ENCODE assay signal across 21 cellular contexts in the genomic region with DNA sequence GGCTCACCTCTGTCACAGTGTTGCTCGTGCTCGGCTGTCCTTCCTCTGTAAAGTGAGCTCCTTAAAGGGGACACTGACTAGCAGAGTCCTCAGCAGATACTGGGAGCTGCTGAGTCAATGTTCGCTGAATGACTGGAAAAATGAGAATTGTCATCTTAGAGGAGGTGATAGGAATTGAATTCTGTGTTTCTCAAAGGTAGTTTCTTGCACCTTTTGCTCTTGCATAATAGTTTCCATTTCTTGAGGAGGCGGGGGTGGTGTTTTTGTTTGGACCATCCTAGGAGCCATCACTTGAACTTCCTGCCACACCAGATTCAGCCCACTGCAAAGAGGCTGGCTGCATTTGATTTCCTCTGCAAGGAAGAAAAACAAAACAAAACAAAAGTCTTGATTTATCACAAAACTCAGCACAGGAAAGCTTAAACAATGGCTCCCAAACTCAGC. TPM values are rescaled to one million over a fixed set of nuclear protein-coding genes. Genes with fewer than 3 reads are reported as not detected.
DNase-seq lines count a peak whose midpoint lies in the region; ATAC-seq and TF ChIP-seq lines count a peak whose summit lies in the region.
"Had no signal": no experiment of that assay in that cellular context is flagged by ENCODE, and none has a peak within 500 bp of the region (broad histone marks: within the 10 kb centered on the region; RNA-seq: fewer than 3 reads in every experiment).

No MANE protein-coding gene starts in this region.

- peak; percentile 44 to 62 for ATAC-seq in activated T-cell treated with anti-CD3 and anti-CD28 coated beads, Interleukin-2, amount 50 U/mL, for 72 hours (replicated peaks in 1 of 2)
- ATAC-seq in DND-41 (ENCODE audit: insufficient read depth, low read depth), result 0 out of 3 replicates have a peak, but pooled peaks have one; percentile 39
- peak; percentile 47 to 95 for ATAC-seq in activated naive CD4-positive, alpha-beta T cell treated with anti-CD3 and anti-CD28 coated beads, Interleukin-2, amount 50 U/mL, for 72 hours
- no peak for ATAC-seq in HG02642 (IDR thresholded peaks at IDR 0.05; ENCODE audit: poor library complexity, unreplicated experiment)
- no peak for ATAC-seq in GM18517 (IDR thresholded peaks at IDR 0.05; ENCODE audit: unreplicated experiment)
- ATAC-seq: foreskin keratinocyte had no signal

- H3K9me3 Mint-ChIP-seq in activated T-cell treated with anti-CD3 and anti-CD28 coated beads, Interleukin-2, amount 50 U/mL, for 72 hours, result peaks cover 3 to 4% of the 10 kb centered on the region in 2 donors
- peaks cover 0 to 7% of the 10 kb centered on the region in 2 donors for H3K9me3 Mint-ChIP-seq in activated naive CD4-positive, alpha-beta T cell treated with anti-CD3 and anti-CD28 coated beads, Interleukin-2, amount 50 U/mL, for 72 hours
- no peaks in the 10 kb centered on the region for H3K9me3 Mint-ChIP-seq in nephron progenitor cell
- H3K9me3 Mint-ChIP-seq: activated B cell treated with CpG ODN at 0.5 μM for 24 hours, memory B cell had no signal

- no peak for DNase-seq in activated T-cell treated with anti-CD3 and anti-CD28 coated beads, Interleukin-2, amount 50 U/mL, for 72 hours
- no peak for DNase-seq in activated T-cell treated with anti-CD3 and anti-CD28 coated beads, Interleukin-2, amount 50 U/mL, for 48 hours
- DNase-seq in DND-41 (no peak), nephron progenitor cell (no peak), NCI-H2107 treated with DMSO at 0.1 percent for 48 hours (lab: John Stamatoyannopoulos, UW; ENCODE audit: unreplicated experiment) (no peak)
- no peak for DNase-seq in activated naive CD4-positive, alpha-beta T cell treated with anti-CD3 and anti-CD28 coated beads, Interleukin-2, amount 50 U/mL, for 72 hours (ENCODE audit: low spot score in 2 of 2)
- DNase-seq: activated B cell treated with CpG ODN at 0.5 μM for 24 hours; foreskin keratinocyte; naive B cell; NCI-H2029 treated with DMSO at 0.1 percent for 48 hours; NCI-H510A; NK-92 treated with Interleukin-12 subunit alpha and Interleukin-12 subunit beta, amount 100 ng/mL, for 24 hours; Peyer's patch; stimulated activated CD8-positive, alpha-beta memory T cell treated with anti-CD3 and anti-CD28 coated beads, Interleukin-4, amount 100 ng/mL, for 48 hours; T-helper 9 cell had no signal

- H3K27ac ChIP-seq in DND-41 (ENCODE audit: low read length), result peak overlapping the region; percentile 58
- H3K27ac ChIP-seq: foreskin keratinocyte, KMS-11, Peyer's patch had no signal

- no peak overlapping the region for H3K4me2 ChIP-seq in DND-41 (ENCODE audit: insufficient read depth, low read length)
- H3K4me2 ChIP-seq: KMS-11 had no signal

- H3K27me3 ChIP-seq in DND-41 (ENCODE audit: insufficient read depth, low read length, poor library complexity), result no peaks in the 10 kb centered on the region
- H3K27me3 ChIP-seq: foreskin keratinocyte, Peyer's patch had no signal

- H3K9me3 ChIP-seq in DND-41 (ENCODE audit: insufficient read depth, low read length, severe bottlenecking), result no peaks in the 10 kb centered on the region
- H3K9me3 ChIP-seq: Peyer's patch had no signal

- H2AFZ ChIP-seq in DND-41 (ENCODE audit: low read depth, low read length), result peak overlapping the region; percentile 40

- no peaks in the 10 kb centered on the region for H4K20me1 ChIP-seq in DND-41 (ENCODE audit: insufficient read depth, low read length)

- H3K27ac Mint-ChIP-seq in activated T-cell treated with anti-CD3 and anti-CD28 coated beads, Interleukin-2, amount 50 U/mL, for 72 hours, result no peak overlapping the region
- H3K27ac Mint-ChIP-seq in activated naive CD4-positive, alpha-beta T cell treated with anti-CD3 and anti-CD28 coated beads, Interleukin-2, amount 50 U/mL, for 72 hours, result peak overlapping the region in 1 of 2 donors; percentile 57
- peak overlapping the region; percentile 45 for H3K27ac Mint-ChIP-seq in nephron progenitor cell
- H3K27ac Mint-ChIP-seq: activated B cell treated with CpG ODN at 0.5 μM for 24 hours, memory B cell had no signal

- peaks cover 11% of the 10 kb centered on the region for H3K4me1 ChIP-seq in DND-41 (ENCODE audit: insufficient read depth, low read length)
- H3K4me1 ChIP-seq: foreskin keratinocyte, Peyer's patch had no signal

- H3K4me3 Mint-ChIP-seq in activated T-cell treated with anti-CD3 and anti-CD28 coated beads, Interleukin-2, amount 50 U/mL, for 72 hours, result peak overlapping the region in 1 of 2 donors; percentile 11
- H3K4me3 Mint-ChIP-seq in nephron progenitor cell, result no peak overlapping the region
- H3K4me3 Mint-ChIP-seq: activated B cell treated with CpG ODN at 0.5 μM for 24 hours, memory B cell, naive B cell had no signal

- H3K27me3 Mint-ChIP-seq in activated T-cell treated with anti-CD3 and anti-CD28 coated beads, Interleukin-2, amount 50 U/mL, for 72 hours (ENCODE audit: low read depth), result no peaks in the 10 kb centered on the region
- peaks cover 14% of the 10 kb centered on the region for H3K27me3 Mint-ChIP-seq in nephron progenitor cell (ENCODE audit: low read depth, poor library complexity)

- no peaks in the 10 kb centered on the region for H3K36me3 ChIP-seq in DND-41 (ENCODE audit: insufficient read depth, low read length)
- H3K36me3 ChIP-seq: Peyer's patch had no signal

- no peak overlapping the region for H3K9ac ChIP-seq in DND-41 (ENCODE audit: low read depth, low read length)
- H3K9ac ChIP-seq: KMS-11 had no signal

- H3K79me2 ChIP-seq in DND-41 (ENCODE audit: insufficient read depth, low read length), result no peaks in the 10 kb centered on the region

- no peak overlapping the region for H3K4me3 ChIP-seq in DND-41 (ENCODE audit: low read depth in 1 of 2, low read length in 2 of 2)
- H3K4me3 ChIP-seq: Peyer's patch, skin epidermis had no signal

- no peak for TF ChIP-seq CTCF in DND-41 (IDR thresholded peaks at IDR 0.05; ENCODE audit: borderline replicate concordance, extremely low read depth, low read length, poor library complexity, severe bottlenecking)
- no peak for TF ChIP-seq CTCF in nephron progenitor cell (IDR thresholded peaks at IDR 0.05)

- no peaks in the 10 kb centered on the region for H3K36me3 Mint-ChIP-seq in activated T-cell treated with anti-CD3 and anti-CD28 coated beads, Interleukin-2, amount 50 U/mL, for 72 hours (ENCODE audit: insufficient read depth in 2 of 2)
- H3K36me3 Mint-ChIP-seq in activated naive CD4-positive, alpha-beta T cell treated with anti-CD3 and anti-CD28 coated beads, Interleukin-2, amount 50 U/mL, for 72 hours, result peaks cover 0 to 5% of the 10 kb centered on the region in 2 donors
- H3K36me3 Mint-ChIP-seq in nephron progenitor cell (ENCODE audit: low read depth), result no peaks in the 10 kb centered on the region
- H3K36me3 Mint-ChIP-seq: memory B cell, naive B cell had no signal

- H3K4me1 Mint-ChIP-seq in activated T-cell treated with anti-CD3 and anti-CD28 coated beads, Interleukin-2, amount 50 U/mL, for 72 hours (ENCODE audit: low read depth), result peaks cover 18% of the 10 kb centered on the region
- no peaks in the 10 kb centered on the region for H3K4me1 Mint-ChIP-seq in nephron progenitor cell
- H3K4me1 Mint-ChIP-seq: activated B cell treated with CpG ODN at 0.5 μM for 24 hours had no signal

RNA-seq across cellular contexts. Expression of a gene that starts 11.4 kb away (rescaled TPM):
- total RNA-seq in activated T-cell treated with anti-CD3 and anti-CD28 coated beads, Interleukin-2, amount 50 U/mL, for 72 hours, result 1 to 10 TPM; 1.4 to 2.3 TPM
- 1 to 10 TPM in 1 of 2 donors, under 1 TPM in 1; 0.76 to 1.9 TPM for total RNA-seq in activated naive CD4-positive, alpha-beta T cell treated with anti-CD3 and anti-CD28 coated beads, Interleukin-2, amount 50 U/mL, for 72 hours
- total RNA-seq: activated B cell treated with CpG ODN at 0.5 μM for 24 hours, bronchial epithelial cell, Peyer's patch had no signal

Comparison
In these comparisons a context has a peak if more than half of its experiments do, and no peak if none do; other contexts are left out.
1. ATAC-seq: peak in activated T-cell treated with anti-CD3 and anti-CD28 coated beads, Interleukin-2, amount 50 U/mL, for 72 hours (2 of 2), DND-41 (single experiment) and activated naive CD4-positive, alpha-beta T cell treated with anti-CD3 and anti-CD28 coated beads, Interleukin-2, amount 50 U/mL, for 72 hours (2 of 2); none in HG02642 (single experiment) and GM18517 (single experiment).